Comparison of ENCODE assay signal across 13 cellular contexts in the genomic region with DNA sequence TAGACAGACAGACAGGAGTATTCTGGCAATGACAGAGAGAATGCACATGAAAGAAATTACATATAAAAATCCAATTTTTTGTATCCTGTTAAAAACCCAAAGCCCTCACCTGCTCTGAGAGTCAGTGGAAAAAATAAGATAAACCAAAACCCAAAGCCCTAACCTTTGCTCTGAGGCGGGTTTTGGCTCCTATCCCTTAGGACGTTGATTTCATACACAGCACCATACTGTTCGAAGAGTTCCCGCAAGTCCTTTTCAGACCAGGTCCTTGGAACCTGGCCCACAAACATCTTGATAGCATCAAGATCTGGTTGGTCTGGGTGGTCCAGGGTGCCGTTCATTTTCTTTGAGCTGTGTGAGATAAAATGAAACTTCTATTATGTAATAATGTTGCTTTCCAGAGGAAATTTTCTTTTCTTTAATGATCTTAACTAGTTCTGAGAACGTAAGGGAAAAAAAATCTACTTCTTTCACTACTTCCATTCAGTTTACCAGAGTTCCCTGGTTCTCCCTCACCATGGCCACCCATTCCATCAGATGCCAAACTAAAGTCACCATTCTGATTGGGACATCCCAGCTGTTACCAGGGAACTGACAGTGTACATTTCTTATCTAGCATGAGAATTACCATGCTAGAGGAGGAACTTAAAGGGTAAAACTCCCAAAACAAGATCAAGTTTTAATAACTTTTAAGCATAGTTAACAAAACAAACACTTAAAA. TPM values are rescaled to one million over a fixed set of nuclear protein-coding genes. Genes with fewer than 3 reads are reported as not detected.
A peak's percentile ranks its signal among the peaks of the same experiment; 100 is the strongest.
DNase-seq lines count a peak whose midpoint lies in the region; ATAC-seq, FAIRE-seq and TF ChIP-seq lines count a peak whose summit lies in the region.
"Had no signal": no experiment of that assay in that cellular context is flagged by ENCODE, and none has a peak within 500 bp of the region (broad histone marks: within the 10 kb centered on the region; RNA-seq: fewer than 3 reads in every experiment).

No MANE protein-coding gene starts in this region.

- intact Hi-C loops in heart left ventricle (cut with DNase I) (loop anchor here in 3 of 10 donors (5.0 to 10.0 kb wide), 3 partner anchors 46 to 63 kb away; a partner anchor contains a TSS), lower lobe of right lung (cut with DNase I) (no loop called here), upper lobe of right lung (cut with DNase I) (no loop called here)

- peak overlapping the region; percentile 54 for H3K27ac Mint-ChIP-seq in activated naive CD8-positive, alpha-beta T cell

- H3K36me3 ChIP-seq in cardiac muscle cell: peaks cover 29% of the 10 kb centered on the region
- H3K36me3 ChIP-seq in heart left ventricle: peaks cover 0 to 64% (median 47%) of the 10 kb centered on the region in 9 donors
- H3K36me3 ChIP-seq in lower lobe of right lung: peaks cover 56% of the 10 kb centered on the region
- H3K36me3 ChIP-seq in upper lobe of right lung: peaks cover 46% of the 10 kb centered on the region

- H3K36me3 Mint-ChIP-seq in activated naive CD8-positive, alpha-beta T cell: peaks cover 12% of the 10 kb centered on the region

- DNase-seq in cardiac muscle cell (ENCODE audit: low read depth in 1 of 2, low spot score in 1 of 2) (no peak), heart left ventricle (no peak), lower lobe of right lung (no peak), upper lobe of right lung (no peak), retina (no peak), RCC 7860 (ENCODE audit: low spot score) (no peak)
- DNase-seq: anterior cingulate cortex, DND-41, dorsolateral prefrontal cortex, mesendoderm, SIG-M5 had no signal

- ATAC-seq in heart left ventricle: no peak
- ATAC-seq in lower lobe of right lung: peak in 1 of 2 donors; percentile 28
- ATAC-seq in upper lobe of right lung: no peak
- ATAC-seq in HG03520 (IDR thresholded peaks at IDR 0.05; ENCODE audit: unreplicated experiment): no peak

- H3K9me3 ChIP-seq in cardiac muscle cell (ENCODE audit: low read depth): no peaks in the 10 kb centered on the region
- H3K9me3 ChIP-seq in heart left ventricle: no peaks in the 10 kb centered on the region
- H3K9me3 ChIP-seq in lower lobe of right lung: no peaks in the 10 kb centered on the region
- H3K9me3 ChIP-seq in upper lobe of right lung: no peaks in the 10 kb centered on the region

- no peaks in the 10 kb centered on the region for H3K9me3 Mint-ChIP-seq in activated naive CD8-positive, alpha-beta T cell (ENCODE audit: low read depth)

- H3K27me3 Mint-ChIP-seq in activated naive CD8-positive, alpha-beta T cell: no peaks in the 10 kb centered on the region

- no peak overlapping the region for H3K4me3 Mint-ChIP-seq in activated naive CD8-positive, alpha-beta T cell

- TF ChIP-seq POLR2A in heart left ventricle (IDR thresholded peaks at IDR 0.05): no peak

- H3K4me1 ChIP-seq in cardiac muscle cell (ENCODE audit: low read depth) (peaks cover 23% of the 10 kb centered on the region), heart left ventricle (peaks cover 0 to 35% (median 14%) of the 10 kb centered on the region in 12 donors), lower lobe of right lung (peaks cover 31% of the 10 kb centered on the region), upper lobe of right lung (peaks cover 30% of the 10 kb centered on the region)

- H3K27me3 ChIP-seq in cardiac muscle cell (no peaks in the 10 kb centered on the region), heart left ventricle (no peaks in the 10 kb centered on the region), lower lobe of right lung (ENCODE audit: low read depth) (no peaks in the 10 kb centered on the region), upper lobe of right lung (no peaks in the 10 kb centered on the region)
- H3K27me3 ChIP-seq: dorsolateral prefrontal cortex had no signal

- peaks cover 13% of the 10 kb centered on the region for H3K4me1 Mint-ChIP-seq in activated naive CD8-positive, alpha-beta T cell (ENCODE audit: low read depth)

- FAIRE-seq in RCC 7860 (lab: Jason Lieb, UNC): no peak

- H3K4me3 ChIP-seq in cardiac muscle cell (no peak overlapping the region), heart left ventricle (no peak overlapping the region), lower lobe of right lung (no peak overlapping the region), upper lobe of right lung (no peak overlapping the region)
- H3K4me3 ChIP-seq: dorsolateral prefrontal cortex had no signal

- WGBS in heart left ventricle, 4 donors: 60 to 69% (median 67%) methylated on average over 6 of the region's 6 CpGs

- H3K27ac ChIP-seq in cardiac muscle cell: peak overlapping the region; percentile 70
- H3K27ac ChIP-seq in heart left ventricle: peak overlapping the region in 2 of 12 donors; percentile 15 to 43
- H3K27ac ChIP-seq in lower lobe of right lung: peak overlapping the region; percentile 44
- H3K27ac ChIP-seq in upper lobe of right lung: peak overlapping the region; percentile 7

- no peak for TF ChIP-seq CTCF in cardiac muscle cell (IDR thresholded peaks at IDR 0.05; ENCODE audit: low read depth, low read length)
- TF ChIP-seq CTCF in heart left ventricle (IDR thresholded peaks at IDR 0.05): no peak
- no peak for TF ChIP-seq CTCF in lower lobe of right lung (IDR thresholded peaks at IDR 0.05)
- TF ChIP-seq CTCF in upper lobe of right lung (IDR thresholded peaks at IDR 0.05): no peak

RNA-seq across cellular contexts. Expression of a gene that starts 39.9 kb away (rescaled TPM):
- total RNA-seq in cardiac muscle cell (not detected in 2 replicates), heart left ventricle (1 to 10 TPM; 1.4 to 6.5 (median 3.6) TPM), lower lobe of right lung (1.2 TPM), upper lobe of right lung (0.64 TPM)
- polyA plus RNA-seq in cardiac muscle cell (not detected in 2 replicates), heart left ventricle (1 to 10 TPM in 1 of 2 donors, under 1 TPM in 1; 0.43 to 2.2 TPM)
